16 cellular contexts compared by ENCODE assay signal in genomic region chr5:79202076-79202475, GRCh38. TPM values are rescaled to one million over a fixed set of nuclear protein-coding genes. Genes with fewer than 3 reads are reported as not detected.
DNase-seq lines count a peak whose midpoint lies in the region; ATAC-seq, FAIRE-seq and TF ChIP-seq lines count a peak whose summit lies in the region.
"Had no signal": no experiment of that assay in that cellular context is flagged by ENCODE, and none has a peak within 500 bp of the region (broad histone marks: within the 10 kb centered on the region; RNA-seq: fewer than 3 reads in every experiment).

No MANE protein-coding gene starts in this region.

- H3K36me3 ChIP-seq in kidney epithelial cell (ENCODE audit: control insufficient read depth, insufficient read depth, low read length) (no peaks in the 10 kb centered on the region), aorta (ENCODE audit: control insufficient read depth in 1 of 2, insufficient read depth in 2 of 2, low read length in 1 of 2) (no peaks in the 10 kb centered on the region)
- H3K36me3 ChIP-seq: esophagus squamous epithelium, thoracic aorta had no signal

- H3K36me3 Mint-ChIP-seq in activated T-cell treated with anti-CD3 and anti-CD28 coated beads, Interleukin-2, amount 50 U/mL, for 4 hours (ENCODE audit: insufficient read depth) = no peaks in the 10 kb centered on the region
- H3K36me3 Mint-ChIP-seq: WTC11 had no signal

- H3K27me3 ChIP-seq in kidney epithelial cell (ENCODE audit: control insufficient read depth, insufficient read depth, low read length) = no peaks in the 10 kb centered on the region
- no peaks in the 10 kb centered on the region for H3K27me3 ChIP-seq in aorta (ENCODE audit: control insufficient read depth in 1 of 2, insufficient read depth in 2 of 2, low read length in 1 of 2)
- H3K27me3 ChIP-seq: esophagus squamous epithelium had no signal

- no peak for ATAC-seq in activated T-cell treated with anti-CD3 and anti-CD28 coated beads, Interleukin-2, amount 50 U/mL, for 4 hours
- no peak for ATAC-seq in aorta (ENCODE audit: low FRiP score)
- ATAC-seq: WTC11 had no signal

- intact Hi-C loops in aorta (cut with DNase I) = no loop called here

- H3K27ac ChIP-seq in aorta (ENCODE audit: low read depth in 1 of 2, low read length in 2 of 2) = no peak overlapping the region
- H3K27ac ChIP-seq: esophagus squamous epithelium, thoracic aorta had no signal

- no peaks in the 10 kb centered on the region for H3K4me1 ChIP-seq in aorta (ENCODE audit: control insufficient read depth in 1 of 2, insufficient read depth in 2 of 2, low read length in 2 of 2)
- H3K4me1 ChIP-seq: esophagus squamous epithelium had no signal

- H3K9me3 ChIP-seq in aorta (ENCODE audit: control insufficient read depth, low read length) = no peaks in the 10 kb centered on the region
- H3K9me3 ChIP-seq: esophagus squamous epithelium, thoracic aorta had no signal

- H3K9me3 Mint-ChIP-seq in activated T-cell treated with anti-CD3 and anti-CD28 coated beads, Interleukin-2, amount 50 U/mL, for 4 hours = no peaks in the 10 kb centered on the region
- H3K9me3 Mint-ChIP-seq: WTC11 had no signal

- no peaks in the 10 kb centered on the region for H3K27me3 Mint-ChIP-seq in activated T-cell treated with anti-CD3 and anti-CD28 coated beads, Interleukin-2, amount 50 U/mL, for 4 hours (ENCODE audit: low read depth)

- DNase-seq in AG10803 (ENCODE audit: low read depth) (peak; percentile 64), NCI-H226 (peak; percentile 51), cardiac fibroblast (ENCODE audit: low read depth in 2 of 2) (peak; percentile 49 to 85), kidney epithelial cell (ENCODE audit: low read depth) (peak; percentile 45), frontal cortex (ENCODE audit: low spot score in 2 of 2) (no peak), aorta (no peak), iPS-NIHi11 (ENCODE audit: low spot score) (no peak)
- no peak for DNase-seq in activated T-cell treated with anti-CD3 and anti-CD28 coated beads, Interleukin-2, amount 50 U/mL, for 4 hours
- DNase-seq: activated naive CD4-positive, alpha-beta T cell treated with anti-CD3 and anti-CD28 coated beads, Interleukin-2, amount 50 U/mL, for 16 hours; DMS153; esophagus squamous epithelium; NCI-H2171; nucleus accumbens; stimulated activated CD4-positive, alpha-beta T cell treated with anti-CD3 and anti-CD28 coated beads, Interleukin-15, amount 100 ng/mL, for 24 hours had no signal

- no peak for TF ChIP-seq CTCF in AG10803 (conservative IDR thresholded peaks at IDR 0.05; ENCODE audit: low read length)
- no peak for TF ChIP-seq CTCF in cardiac fibroblast (IDR thresholded peaks at IDR 0.05; ENCODE audit: low read depth, low read length)
- no peak for TF ChIP-seq CTCF in kidney epithelial cell (IDR thresholded peaks at IDR 0.05; ENCODE audit: insufficient read depth, low read length, poor library complexity, severe bottlenecking)

- no peaks in the 10 kb centered on the region for H3K4me1 Mint-ChIP-seq in activated T-cell treated with anti-CD3 and anti-CD28 coated beads, Interleukin-2, amount 50 U/mL, for 4 hours (ENCODE audit: low read depth)
- H3K4me1 Mint-ChIP-seq: WTC11 had no signal

- no peak for FAIRE-seq in frontal cortex (lab: Jason Lieb, UNC)

- H3K4me3 ChIP-seq in AG10803 (ENCODE audit: low read length) (no peak overlapping the region), cardiac fibroblast (replicated peaks in 1 of 2; ENCODE audit: low read depth in 2 of 2, low read length in 2 of 2) (no peak overlapping the region), kidney epithelial cell (ENCODE audit: low read depth, low read length) (no peak overlapping the region), aorta (ENCODE audit: low read length in 2 of 2) (no peak overlapping the region)
- H3K4me3 ChIP-seq: esophagus squamous epithelium, thoracic aorta had no signal

- H3K4me3 Mint-ChIP-seq in activated T-cell treated with anti-CD3 and anti-CD28 coated beads, Interleukin-2, amount 50 U/mL, for 4 hours = no peak overlapping the region
- H3K4me3 Mint-ChIP-seq: WTC11 had no signal

RNA-seq across cellular contexts. Expression of gene JMY, which starts 33.9 kb away (rescaled TPM):
- total RNA-seq in kidney epithelial cell = 12.5 and 13.0 TPM in 2 replicates
- total RNA-seq in frontal cortex = 39.9 TPM
- 1 to 10 TPM; 5.2 to 7.8 (median 5.7) TPM for total RNA-seq in activated T-cell treated with anti-CD3 and anti-CD28 coated beads, Interleukin-2, amount 50 U/mL, for 4 hours
- 10 to 100 TPM in 1 of 2 donors, 1 to 10 TPM in 1; 9.9 to 14.1 TPM for total RNA-seq in aorta
- 1 to 10 TPM; 3.0 to 6.7 TPM for polyA plus RNA-seq in aorta

Comparison
In these comparisons a context has a peak if more than half of its experiments do, and no peak if none do; other contexts are left out.
1. DNase-seq: peak in AG10803 (single experiment), NCI-H226 (single experiment), cardiac fibroblast (2 of 2) and kidney epithelial cell (single experiment); none in frontal cortex (0 of 2), activated T-cell treated with anti-CD3 and anti-CD28 coated beads, Interleukin-2, amount 50 U/mL, for 4 hours (single experiment), aorta (0 of 2) and iPS-NIHi11 (single experiment).